ENCODE assay signal across 20 cellular contexts in the genomic region with DNA sequence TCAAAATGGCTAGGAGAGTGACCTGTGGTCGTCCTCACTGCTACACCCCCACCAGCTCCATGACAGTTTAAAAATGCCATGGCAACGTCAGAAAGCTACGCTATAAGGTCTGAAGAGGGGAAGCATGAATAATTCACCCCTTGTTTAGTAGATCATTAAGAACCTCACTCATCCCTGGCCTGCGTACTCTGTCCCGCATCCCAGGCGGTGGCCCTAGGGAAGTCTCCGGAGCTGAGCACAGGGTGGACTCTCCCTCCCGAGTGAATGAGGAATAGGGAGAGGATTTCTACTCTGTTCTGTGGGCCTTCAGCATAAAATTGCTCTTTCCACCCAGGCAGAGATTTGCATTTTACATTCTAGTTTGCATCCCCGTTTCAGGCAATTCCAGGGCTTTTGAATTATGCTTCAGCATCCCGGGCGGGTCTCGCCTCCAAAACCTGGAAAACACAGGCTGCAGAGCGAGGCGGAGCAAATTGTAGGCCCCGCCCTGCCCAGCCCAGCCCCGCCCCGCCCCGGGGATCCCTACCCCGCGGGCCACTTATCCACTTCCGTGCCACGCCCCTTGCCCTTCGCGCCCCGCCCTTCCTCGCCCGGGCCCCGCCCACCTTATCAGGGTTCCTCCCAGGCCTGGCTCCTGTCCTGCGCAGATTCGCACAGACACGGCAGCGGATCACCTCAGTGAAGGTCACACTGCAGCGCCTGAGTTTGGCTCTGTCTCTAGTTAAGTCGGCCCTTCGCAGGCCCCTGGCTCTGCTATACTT.
"Had no signal": no experiment of that assay in that cellular context is flagged by ENCODE, and none has a peak within 500 bp of the region (broad histone marks: within the 10 kb centered on the region; RNA-seq: fewer than 3 reads in every experiment).

No MANE protein-coding gene starts in this region.

- DNase-seq: activated CD4-positive, alpha-beta T cell treated with anti-CD3 and anti-CD28 coated beads for 1 hour; activated CD4-positive, alpha-beta T cell treated with anti-CD3 and anti-CD28 coated beads, Interleukin-2, amount 50 U/mL, for 4 hours; activated CD8-positive, alpha-beta memory T cell treated with anti-CD3 and anti-CD28 coated beads, Interleukin-2, amount 10 ng/mL, durations not matched to agents 7 days and 5 days; effector memory CD4-positive, alpha-beta T cell; esophagus squamous epithelium; left cardiac atrium; midbrain; stimulated activated CD4-positive, alpha-beta T cell treated with anti-CD3 and anti-CD28 coated beads, Interleukin-4, amount 100 ng/mL, for 24 hours; T1000 had no signal

- H3K4me3 ChIP-seq: esophagus squamous epithelium, smooth muscle cell, thoracic aorta, upper lobe of left lung had no signal

- H3K36me3 ChIP-seq: esophagus squamous epithelium had no signal

- FAIRE-seq: bronchial epithelial cell, islet of Langerhans had no signal

- H3K27me3 ChIP-seq: esophagus squamous epithelium, upper lobe of left lung had no signal

- H3K9ac ChIP-seq: parathyroid adenoma had no signal

- H3K4me1 Mint-ChIP-seq: activated CD8-positive, alpha-beta memory T cell treated with anti-CD3 and anti-CD28 coated beads, Interleukin-2, amount 10 ng/mL, durations not matched to agents 7 days and 5 days; nephron; stimulated activated effector memory CD8-positive, alpha-beta T cell treated with anti-CD3 and anti-CD28 coated beads, Interleukin-12 subunit alpha, Interleukin-12 subunit beta, amount 100 ng/mL, for 72 hours had no signal

- H2AFZ ChIP-seq: parathyroid adenoma had no signal

- H3K4me2 ChIP-seq: smooth muscle cell had no signal

- H3K27ac ChIP-seq: esophagus squamous epithelium, parathyroid adenoma, thoracic aorta, upper lobe of left lung had no signal

- H3K27me3 Mint-ChIP-seq: activated CD8-positive, alpha-beta memory T cell treated with anti-CD3 and anti-CD28 coated beads, Interleukin-2, amount 10 ng/mL, durations not matched to agents 7 days and 5 days; activated naive CD8-positive, alpha-beta T cell had no signal

- H3K4me1 ChIP-seq: esophagus squamous epithelium, parathyroid adenoma, upper lobe of left lung had no signal

- H3K79me2 ChIP-seq: parathyroid adenoma had no signal

- H3K4me3 Mint-ChIP-seq: activated CD8-positive, alpha-beta memory T cell treated with anti-CD3 and anti-CD28 coated beads, Interleukin-2, amount 10 ng/mL, durations not matched to agents 7 days and 5 days; activated naive CD8-positive, alpha-beta T cell; dendritic cell treated with granulocyte-macrophage colony-stimulating factor and Interleukin-4, amounts not matched to agents 40 ng/mL and 50 ng/mL, for 4 days; nephron; stimulated activated effector memory CD8-positive, alpha-beta T cell treated with anti-CD3 and anti-CD28 coated beads, Interleukin-12 subunit alpha, Interleukin-12 subunit beta, amount 100 ng/mL, for 72 hours had no signal

- H3K27ac Mint-ChIP-seq: activated CD8-positive, alpha-beta memory T cell treated with anti-CD3 and anti-CD28 coated beads, Interleukin-2, amount 10 ng/mL, durations not matched to agents 7 days and 5 days; activated naive CD8-positive, alpha-beta T cell; dendritic cell treated with granulocyte-macrophage colony-stimulating factor and Interleukin-4, amounts not matched to agents 40 ng/mL and 50 ng/mL, for 4 days; nephron; stimulated activated effector memory CD8-positive, alpha-beta T cell treated with anti-CD3 and anti-CD28 coated beads, Interleukin-12 subunit alpha, Interleukin-12 subunit beta, amount 100 ng/mL, for 72 hours had no signal

- ATAC-seq: activated CD8-positive, alpha-beta memory T cell treated with anti-CD3 and anti-CD28 coated beads, Interleukin-2, amount 10 ng/mL, durations not matched to agents 7 days and 5 days; sciatic nerve; stimulated activated effector memory CD8-positive, alpha-beta T cell treated with anti-CD3 and anti-CD28 coated beads, Interleukin-12 subunit alpha, Interleukin-12 subunit beta, amount 100 ng/mL, for 72 hours had no signal
